Comparison of ENCODE assay signal across 15 cellular contexts in the genomic region with DNA sequence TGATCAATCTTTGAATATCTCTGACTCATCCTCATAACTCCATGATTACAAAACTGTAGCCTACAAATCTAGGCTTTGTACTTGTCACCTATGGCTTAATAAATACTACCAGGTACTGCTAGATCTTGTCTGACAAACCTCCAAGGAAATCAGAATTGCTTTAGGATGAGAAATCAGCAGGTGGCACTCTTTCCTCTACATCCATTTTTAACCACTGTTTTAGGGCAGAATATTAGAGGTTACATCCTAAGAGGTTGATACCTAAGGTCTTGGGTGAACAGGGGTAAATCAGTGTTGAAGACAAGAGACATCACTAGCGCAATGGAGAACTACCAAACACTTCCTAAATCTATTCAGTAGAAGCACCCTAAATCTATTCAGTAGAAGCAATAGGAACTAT.
DNase-seq lines count a peak whose midpoint lies in the region; ATAC-seq and TF ChIP-seq lines count a peak whose summit lies in the region.
"Had no signal": no experiment of that assay in that cellular context is flagged by ENCODE, and none has a peak within 500 bp of the region (broad histone marks: within the 10 kb centered on the region; RNA-seq: fewer than 3 reads in every experiment).

No MANE protein-coding gene starts in this region.

- dilution Hi-C loops in mammary epithelial cell (cut with HindIII; ENCODE audit: low sequenced_read_pairs), result no loop called here

- no peak overlapping the region for H3K4me3 ChIP-seq in mammary epithelial cell (replicated peaks in 1 of 3; ENCODE audit: insufficient read depth in 1 of 3, low read depth in 2 of 3, low read length in 3 of 3)
- no peak overlapping the region for H3K4me3 ChIP-seq in PC-3 (ENCODE audit: low read length)
- no peak overlapping the region for H3K4me3 ChIP-seq in fibroblast of pulmonary artery (replicated peaks; ENCODE audit: low read depth, low read length)
- no peak overlapping the region for H3K4me3 ChIP-seq in coronary artery
- H3K4me3 ChIP-seq: heart right ventricle, ovary, vagina had no signal

- no peaks in the 10 kb centered on the region for H3K4me1 Mint-ChIP-seq in MCF 10A (ENCODE audit: insufficient read depth, unreplicated experiment)
- H3K4me1 Mint-ChIP-seq: activated naive CD8-positive, alpha-beta T cell treated with anti-CD3 and anti-CD28 coated beads, Interleukin-2, amount 10 ng/mL, durations not matched to agents 7 days and 5 days had no signal

- no peak overlapping the region for H3K27ac Mint-ChIP-seq in MCF 10A (ENCODE audit: low read depth, unreplicated experiment)
- H3K27ac Mint-ChIP-seq: activated naive CD8-positive, alpha-beta T cell treated with anti-CD3 and anti-CD28 coated beads, Interleukin-2, amount 10 ng/mL, durations not matched to agents 7 days and 5 days had no signal

- no peak overlapping the region for H3K4me3 Mint-ChIP-seq in MCF 10A (ENCODE audit: unreplicated experiment)
- H3K4me3 Mint-ChIP-seq: activated naive CD8-positive, alpha-beta T cell treated with anti-CD3 and anti-CD28 coated beads, Interleukin-2, amount 10 ng/mL, durations not matched to agents 7 days and 5 days had no signal

- H3K4me1 ChIP-seq in mammary epithelial cell (ENCODE audit: insufficient read depth, low read length) (no peaks in the 10 kb centered on the region), PC-3 (ENCODE audit: insufficient read depth, low read length) (no peaks in the 10 kb centered on the region)
- H3K4me1 ChIP-seq: heart right ventricle, vagina had no signal

- H2AFZ ChIP-seq in mammary epithelial cell (ENCODE audit: low read depth, low read length) (no peak overlapping the region), PC-3 (ENCODE audit: low read length) (no peak overlapping the region)

- CTCF ChIA-PET in MCF 10A (lab: Yijun Ruan, JAX) (interaction anchor here (0.7 to 1.9 kb wide), 9 partner anchors 13 to 842 kb away, joined by 3 to 8 read pairs (median 3); no protein-coding TSS in a partner anchor), mammary epithelial cell (lab: Charles Lee; ENCODE audit: low non-redundant PET) (no interaction called here), PC-3 (lab: Charles Lee) (no interaction called here)

- H3K36me3 ChIP-seq in mammary epithelial cell (ENCODE audit: insufficient read depth, low read length) (no peaks in the 10 kb centered on the region), PC-3 (ENCODE audit: low read depth, low read length) (no peaks in the 10 kb centered on the region)
- H3K36me3 ChIP-seq: heart right ventricle, ovary, vagina had no signal

- H3K9ac ChIP-seq in mammary epithelial cell (ENCODE audit: insufficient read depth, low read length) (no peak overlapping the region), PC-3 (ENCODE audit: low read length) (no peak overlapping the region)

- in situ Hi-C loops in mammary epithelial cell (cut with MboI; ENCODE audit: low sequenced_read_pairs in 2 of 2), result no loop called here

- no peaks in the 10 kb centered on the region for H3K36me3 Mint-ChIP-seq in MCF 10A (ENCODE audit: insufficient read depth, unreplicated experiment)
- H3K36me3 Mint-ChIP-seq: activated naive CD8-positive, alpha-beta T cell treated with anti-CD3 and anti-CD28 coated beads, Interleukin-2, amount 10 ng/mL, durations not matched to agents 7 days and 5 days had no signal

- WGBS in mammary epithelial cell (ENCODE audit: low coverage, missing lambda C conversion rate), result 67% methylated on average over 1 of the region's 1 CpG

- TF ChIP-seq CTCF in MCF 10A (IDR thresholded peaks at IDR 0.05; ENCODE audit: unreplicated experiment), result peak; percentile 54
- peak in 1 of 2 donors; percentile 13 for TF ChIP-seq CTCF in mammary epithelial cell (conservative IDR thresholded peaks at IDR 0.05 in 1 of 2, IDR thresholded peaks at IDR 0.05 in 1 of 2; ENCODE audit: extremely low read depth in 1 of 2, insufficient read depth in 1 of 2, low read depth in 1 of 2, low read length in 2 of 2)
- 0 out of 2 replicates have a peak, but pooled peaks have one; percentile 19 for TF ChIP-seq CTCF in PC-3 (conservative IDR thresholded peaks at IDR 0.05; ENCODE audit: low read depth, low read length)
- peak; percentile 47 for TF ChIP-seq CTCF in fibroblast of pulmonary artery (IDR thresholded peaks at IDR 0.05; ENCODE audit: low read length, missing control alignments)
- TF ChIP-seq CTCF in coronary artery (IDR thresholded peaks at IDR 0.05), result no peak

- H3K4me2 ChIP-seq in mammary epithelial cell (ENCODE audit: insufficient read depth, low read depth, low read length) (no peak overlapping the region), PC-3 (ENCODE audit: low read length) (no peak overlapping the region)

- intact Hi-C loops in MCF 10A (cut with micrococcal nuclease), result loop anchor here (1.0 to 10.0 kb wide), 5 partner anchors 95 to 822 kb away; no protein-coding TSS in a partner anchor
- intact Hi-C loops in mammary epithelial cell (cut with micrococcal nuclease), result no loop called here
- intact Hi-C loops in PC-3 (cut with micrococcal nuclease), result no loop called here

- no peaks in the 10 kb centered on the region for H3K9me2 ChIP-seq in PC-3 (replicated peaks; ENCODE audit: low read length)

- H4K20me1 ChIP-seq in mammary epithelial cell (ENCODE audit: insufficient read depth, low read length), result no peaks in the 10 kb centered on the region
- no peaks in the 10 kb centered on the region for H4K20me1 ChIP-seq in PC-3 (ENCODE audit: low read length)

- H3K9me3 ChIP-seq in mammary epithelial cell (replicated peaks; ENCODE audit: insufficient read depth, low read length) (no peaks in the 10 kb centered on the region), PC-3 (ENCODE audit: low read length) (no peaks in the 10 kb centered on the region)
- H3K9me3 ChIP-seq: heart right ventricle, ovary, vagina had no signal

- H3K27me3 ChIP-seq in mammary epithelial cell (ENCODE audit: insufficient read depth, low read length) (no peaks in the 10 kb centered on the region), PC-3 (ENCODE audit: low read length) (peaks cover 4% of the 10 kb centered on the region)
- H3K27me3 ChIP-seq: heart right ventricle, ovary, vagina had no signal

- H3K79me2 ChIP-seq in mammary epithelial cell (ENCODE audit: insufficient read depth, low read length) (no peaks in the 10 kb centered on the region), PC-3 (ENCODE audit: low read length) (no peaks in the 10 kb centered on the region)

- no peaks in the 10 kb centered on the region for H3F3A ChIP-seq in PC-3 (ENCODE audit: low read length, unreplicated experiment)

- H3K9me3 Mint-ChIP-seq in MCF 10A (ENCODE audit: unreplicated experiment), result no peaks in the 10 kb centered on the region
- H3K9me3 Mint-ChIP-seq: activated naive CD8-positive, alpha-beta T cell treated with anti-CD3 and anti-CD28 coated beads, Interleukin-2, amount 10 ng/mL, durations not matched to agents 7 days and 5 days had no signal

- BruUV-seq in MCF 10A (replicated peaks; lab: Mats Ljungman, UMichigan) (no TSS peak), mammary epithelial cell (replicated peaks; lab: Mats Ljungman, UMichigan) (no TSS peak), PC-3 (replicated peaks; lab: Mats Ljungman, UMichigan) (no TSS peak)

- no peak for ATAC-seq in PC-3
- ATAC-seq in HG03432 (IDR thresholded peaks at IDR 0.05; ENCODE audit: unreplicated experiment), result no peak
- ATAC-seq: heart right ventricle had no signal

- H3K27me3 Mint-ChIP-seq in MCF 10A (ENCODE audit: insufficient read depth, unreplicated experiment), result no peaks in the 10 kb centered on the region
- H3K27me3 Mint-ChIP-seq: activated naive CD8-positive, alpha-beta T cell treated with anti-CD3 and anti-CD28 coated beads, Interleukin-2, amount 10 ng/mL, durations not matched to agents 7 days and 5 days had no signal

- DNase-seq in MCF 10A (ENCODE audit: unreplicated experiment) (peak; percentile 54), mammary epithelial cell (no peak), PC-3 (peak; percentile 12), fibroblast of pulmonary artery (ENCODE audit: low read depth) (peak; percentile 49), stromal cell of bone marrow (ENCODE audit: low read depth) (peak; percentile 13), coronary artery (ENCODE audit: low spot score) (no peak)
- no peak for DNase-seq in activated CD4-positive, CD25-positive, alpha-beta regulatory T cell treated with anti-CD3 and anti-CD28 coated beads, Interleukin-2, amount 50 U/mL, for 72 hours
- DNase-seq: activated naive CD8-positive, alpha-beta T cell treated with anti-CD3 and anti-CD28 coated beads, Interleukin-2, amount 10 ng/mL, durations not matched to agents 7 days and 5 days; EL; heart right ventricle; Kasumi-1; NCI-H446; ovary had no signal

- no peak overlapping the region for H3K27ac ChIP-seq in mammary epithelial cell (ENCODE audit: insufficient read depth, low read depth, low read length)
- H3K27ac ChIP-seq in PC-3 (ENCODE audit: low read length), result no peak overlapping the region
- no peak overlapping the region for H3K27ac ChIP-seq in coronary artery
- H3K27ac ChIP-seq: heart right ventricle, ovary, vagina had no signal

- POLR2A ChIA-PET in MCF 10A (lab: Yijun Ruan, JAX) (no interaction called here), PC-3 (lab: Charles Lee; ENCODE audit: unreplicated experiment) (no interaction called here)

Comparison
In these comparisons a context has a peak if more than half of its experiments do, and no peak if none do; other contexts are left out.
1. DNase-seq: peak in MCF 10A (single experiment), PC-3 (single experiment), fibroblast of pulmonary artery (single experiment) and stromal cell of bone marrow (single experiment); none in mammary epithelial cell (single experiment), coronary artery (single experiment) and activated CD4-positive, CD25-positive, alpha-beta regulatory T cell treated with anti-CD3 and anti-CD28 coated beads, Interleukin-2, amount 50 U/mL, for 72 hours (single experiment).